ENCODE assay signal across 10 cellular contexts in genomic region chr21:34524671-34525601, GRCh38. TPM values are rescaled to one million over a fixed set of nuclear protein-coding genes. Genes with fewer than 3 reads are reported as not detected.
A peak's percentile ranks its signal among the peaks of the same experiment; 100 is the strongest.
DNase-seq lines count a peak whose midpoint lies in the region; ATAC-seq and TF ChIP-seq lines count a peak whose summit lies in the region.
"Had no signal": no experiment of that assay in that cellular context is flagged by ENCODE, and none has a peak within 500 bp of the region (broad histone marks: within the 10 kb centered on the region; RNA-seq: fewer than 3 reads in every experiment).

No MANE protein-coding gene starts in this region.

- H3K4me3 ChIP-seq in AG04449 (ENCODE audit: low read depth, low read length), result peak overlapping the region; percentile 67
- H3K4me3 ChIP-seq in PC-9, result peak overlapping the region; percentile 70; the same call in 1 of the 2 replicates
- peak overlapping the region; percentile 61 for H3K4me3 ChIP-seq in fibroblast of mammary gland (ENCODE audit: control insufficient read depth, low read depth, low read length)

- peaks cover 12% of the 10 kb centered on the region for H3K79me2 ChIP-seq in PC-9 (ENCODE audit: low read depth)

- H3K9me3 Mint-ChIP-seq in activated T-helper 1 cell treated with anti-CD3 and anti-CD28 coated beads, Interleukin-12 subunit alpha, Interleukin-12 subunit beta, Interleukin-2, Interleukin-4 antibody, amounts not matched to agents 30 ng/mL and 10 ng/mL and 1 ng/mL, durations not matched to agents 14 hours and 24 hours and 36 hours, result no peaks in the 10 kb centered on the region
- H3K9me3 Mint-ChIP-seq in natural killer cell treated with Interleukin-12 subunit alpha and Interleukin-12 subunit beta and Interleukin-15 and Interleukin-18, amount 100 ng/mL, for 72 hours, result peaks cover 2% of the 10 kb centered on the region
- H3K9me3 Mint-ChIP-seq in glutamatergic neuron (ENCODE audit: unreplicated experiment), result no peaks in the 10 kb centered on the region

- ATAC-seq in omental fat pad (ENCODE audit: low FRiP score) (peak; percentile 19), HG02840 (IDR thresholded peaks at IDR 0.05; ENCODE audit: low FRiP score, unreplicated experiment) (no peak)
- ATAC-seq in natural killer cell treated with Interleukin-12 subunit alpha and Interleukin-12 subunit beta and Interleukin-15 and Interleukin-18, amount 100 ng/mL, for 72 hours, result no peak

- no peaks in the 10 kb centered on the region for H3K9me2 ChIP-seq in PC-9 (ENCODE audit: insufficient read depth)

- no peak for DNase-seq in AG04449 (ENCODE audit: low read depth, low spot score)
- DNase-seq in PC-9, result no peak
- DNase-seq in fibroblast of mammary gland (ENCODE audit: low read depth), result peak; percentile 81
- DNase-seq in omental fat pad (ENCODE audit: low spot score), result no peak
- no peak for DNase-seq in activated T-helper 1 cell treated with anti-CD3 and anti-CD28 coated beads, Interleukin-12 subunit alpha, Interleukin-12 subunit beta, Interleukin-2, Interleukin-4 antibody, amounts not matched to agents 30 ng/mL and 10 ng/mL and 1 ng/mL, durations not matched to agents 14 hours and 24 hours and 36 hours (ENCODE audit: low spot score)
- DNase-seq in natural killer cell treated with Interleukin-12 subunit alpha and Interleukin-12 subunit beta and Interleukin-15 and Interleukin-18, amount 100 ng/mL, for 72 hours (ENCODE audit: low spot score), result no peak
- DNase-seq in glutamatergic neuron, result no peak
- DNase-seq: DMS79 treated with DMSO at 0.1 percent for 48 hours, NCI-H1105 had no signal

- no peak overlapping the region for H2AFZ ChIP-seq in PC-9

- H3K27me3 Mint-ChIP-seq in activated T-helper 1 cell treated with anti-CD3 and anti-CD28 coated beads, Interleukin-12 subunit alpha, Interleukin-12 subunit beta, Interleukin-2, Interleukin-4 antibody, amounts not matched to agents 30 ng/mL and 10 ng/mL and 1 ng/mL, durations not matched to agents 14 hours and 24 hours and 36 hours (ENCODE audit: insufficient read depth), result peaks cover 4% of the 10 kb centered on the region
- no peaks in the 10 kb centered on the region for H3K27me3 Mint-ChIP-seq in natural killer cell treated with Interleukin-12 subunit alpha and Interleukin-12 subunit beta and Interleukin-15 and Interleukin-18, amount 100 ng/mL, for 72 hours
- no peaks in the 10 kb centered on the region for H3K27me3 Mint-ChIP-seq in glutamatergic neuron (ENCODE audit: unreplicated experiment)

- no peak overlapping the region for H3K4me3 Mint-ChIP-seq in activated T-helper 1 cell treated with anti-CD3 and anti-CD28 coated beads, Interleukin-12 subunit alpha, Interleukin-12 subunit beta, Interleukin-2, Interleukin-4 antibody, amounts not matched to agents 30 ng/mL and 10 ng/mL and 1 ng/mL, durations not matched to agents 14 hours and 24 hours and 36 hours
- H3K4me3 Mint-ChIP-seq in natural killer cell treated with Interleukin-12 subunit alpha and Interleukin-12 subunit beta and Interleukin-15 and Interleukin-18, amount 100 ng/mL, for 72 hours, result no peak overlapping the region
- no peak overlapping the region for H3K4me3 Mint-ChIP-seq in glutamatergic neuron (ENCODE audit: unreplicated experiment)

- H3K36me3 ChIP-seq in PC-9 (ENCODE audit: low read depth), result no peaks in the 10 kb centered on the region; the same call in 1 of the 2 replicates

- CTCF ChIA-PET in AG04449 (lab: Yijun Ruan, JAX) (interaction anchor here (0.6 to 26.3 kb wide), 15 partner anchors 9 to 110 kb away, joined by 3 to 351 read pairs (median 4); no protein-coding TSS in a partner anchor), PC-9 (lab: Charles Lee) (interaction anchor here (1.6 kb wide), 1 partner anchor 78 kb away, joined by 3 read pairs; no protein-coding TSS in a partner anchor)

- H3K4me2 ChIP-seq in PC-9, result peak overlapping the region; percentile 88

- intact Hi-C loops in PC-9 (cut with micrococcal nuclease; ENCODE audit: unreplicated experiment), result no loop called here
- intact Hi-C loops in activated T-helper 1 cell treated with anti-CD3 and anti-CD28 coated beads, Interleukin-12 subunit alpha, Interleukin-12 subunit beta, Interleukin-2, Interleukin-4 antibody, amounts not matched to agents 30 ng/mL and 10 ng/mL and 1 ng/mL, durations not matched to agents 14 hours and 24 hours and 36 hours (cut with micrococcal nuclease), result no loop called here

- no peaks in the 10 kb centered on the region for H3K27me3 ChIP-seq in PC-9 (ENCODE audit: insufficient read depth, low read depth)

- peaks cover 23% of the 10 kb centered on the region for H3K4me1 ChIP-seq in PC-9 (replicated peaks; ENCODE audit: insufficient read depth)

- peaks cover 33% of the 10 kb centered on the region for H3K4me1 Mint-ChIP-seq in activated T-helper 1 cell treated with anti-CD3 and anti-CD28 coated beads, Interleukin-12 subunit alpha, Interleukin-12 subunit beta, Interleukin-2, Interleukin-4 antibody, amounts not matched to agents 30 ng/mL and 10 ng/mL and 1 ng/mL, durations not matched to agents 14 hours and 24 hours and 36 hours (ENCODE audit: low read depth)
- H3K4me1 Mint-ChIP-seq in natural killer cell treated with Interleukin-12 subunit alpha and Interleukin-12 subunit beta and Interleukin-15 and Interleukin-18, amount 100 ng/mL, for 72 hours (ENCODE audit: low read depth in 2 of 2), result peaks cover 14 to 16% of the 10 kb centered on the region in 2 donors
- peaks cover 4% of the 10 kb centered on the region for H3K4me1 Mint-ChIP-seq in glutamatergic neuron (ENCODE audit: low read depth, unreplicated experiment)

- no peaks in the 10 kb centered on the region for H4K20me1 ChIP-seq in PC-9 (ENCODE audit: insufficient read depth)

- POLR2A ChIA-PET in AG04449 (lab: Yijun Ruan, JAX), result interaction anchor here (0.6 to 4.0 kb wide), 7 partner anchors 10 to 1092 kb away, joined by 3 to 61 read pairs (median 6); no protein-coding TSS in a partner anchor
- POLR2A ChIA-PET in PC-9 (lab: Charles Lee; ENCODE audit: unreplicated experiment), result no interaction called here

- no peak overlapping the region for H3K27ac Mint-ChIP-seq in activated T-helper 1 cell treated with anti-CD3 and anti-CD28 coated beads, Interleukin-12 subunit alpha, Interleukin-12 subunit beta, Interleukin-2, Interleukin-4 antibody, amounts not matched to agents 30 ng/mL and 10 ng/mL and 1 ng/mL, durations not matched to agents 14 hours and 24 hours and 36 hours
- peak overlapping the region in 1 of 2 donors; percentile 5 for H3K27ac Mint-ChIP-seq in natural killer cell treated with Interleukin-12 subunit alpha and Interleukin-12 subunit beta and Interleukin-15 and Interleukin-18, amount 100 ng/mL, for 72 hours
- H3K27ac Mint-ChIP-seq in glutamatergic neuron (ENCODE audit: unreplicated experiment), result no peak overlapping the region

- H3K9me3 ChIP-seq in PC-9 (ENCODE audit: insufficient read depth, low read depth), result no peaks in the 10 kb centered on the region

- no peaks in the 10 kb centered on the region for H3K36me3 Mint-ChIP-seq in activated T-helper 1 cell treated with anti-CD3 and anti-CD28 coated beads, Interleukin-12 subunit alpha, Interleukin-12 subunit beta, Interleukin-2, Interleukin-4 antibody, amounts not matched to agents 30 ng/mL and 10 ng/mL and 1 ng/mL, durations not matched to agents 14 hours and 24 hours and 36 hours (ENCODE audit: low read depth)
- no peaks in the 10 kb centered on the region for H3K36me3 Mint-ChIP-seq in natural killer cell treated with Interleukin-12 subunit alpha and Interleukin-12 subunit beta and Interleukin-15 and Interleukin-18, amount 100 ng/mL, for 72 hours
- H3K36me3 Mint-ChIP-seq in glutamatergic neuron (ENCODE audit: unreplicated experiment), result no peaks in the 10 kb centered on the region

- TF ChIP-seq CTCF in AG04449 (IDR thresholded peaks at IDR 0.05; ENCODE audit: insufficient read depth, low read length, missing control alignments), result no peak
- TF ChIP-seq CTCF in PC-9 (conservative IDR thresholded peaks at IDR 0.05), result no peak
- no peak for TF ChIP-seq CTCF in fibroblast of mammary gland (conservative IDR thresholded peaks at IDR 0.05; ENCODE audit: control insufficient read depth, insufficient read depth, low read depth, low read length)
- no peak for TF ChIP-seq CTCF in omental fat pad (IDR thresholded peaks at IDR 0.05)
- TF ChIP-seq CTCF in glutamatergic neuron (IDR thresholded peaks at IDR 0.05; ENCODE audit: partially characterized antibody, unreplicated experiment), result no peak

- H3F3A ChIP-seq in PC-9 (ENCODE audit: insufficient read depth, low read depth), result peaks cover 8% of the 10 kb centered on the region; the same call in 1 of the 2 replicates

- H3K27ac ChIP-seq in PC-9, result peak overlapping the region; percentile 92; the same call in 1 of the 2 replicates

- BruUV-seq in PC-9 (replicated peaks; lab: Mats Ljungman, UMichigan), result no TSS peak

RNA-seq across cellular contexts. Expression of gene KCNE1, which starts 12.9 kb away (rescaled TPM):
- total RNA-seq in PC-9 (2021) (0.31 and 0.45 TPM in 2 replicates), omental fat pad (10 to 100 TPM in 3 of 4 donors, 1 to 10 TPM in 1; 3.2 to 14.8 (median 12.1) TPM), glutamatergic neuron (ENCODE audit: unreplicated experiment) (1.6 TPM)
- total RNA-seq in activated T-helper 1 cell treated with anti-CD3 and anti-CD28 coated beads, Interleukin-12 subunit alpha, Interleukin-12 subunit beta, Interleukin-2, Interleukin-4 antibody, amounts not matched to agents 30 ng/mL and 10 ng/mL and 1 ng/mL, durations not matched to agents 14 hours and 24 hours and 36 hours, result 0.41 and 0.51 TPM in 2 replicates
- 1 to 10 TPM; 1.2 to 4.7 TPM for total RNA-seq in natural killer cell treated with Interleukin-12 subunit alpha and Interleukin-12 subunit beta and Interleukin-15 and Interleukin-18, amount 100 ng/mL, for 72 hours
